In the genomic region with DNA sequence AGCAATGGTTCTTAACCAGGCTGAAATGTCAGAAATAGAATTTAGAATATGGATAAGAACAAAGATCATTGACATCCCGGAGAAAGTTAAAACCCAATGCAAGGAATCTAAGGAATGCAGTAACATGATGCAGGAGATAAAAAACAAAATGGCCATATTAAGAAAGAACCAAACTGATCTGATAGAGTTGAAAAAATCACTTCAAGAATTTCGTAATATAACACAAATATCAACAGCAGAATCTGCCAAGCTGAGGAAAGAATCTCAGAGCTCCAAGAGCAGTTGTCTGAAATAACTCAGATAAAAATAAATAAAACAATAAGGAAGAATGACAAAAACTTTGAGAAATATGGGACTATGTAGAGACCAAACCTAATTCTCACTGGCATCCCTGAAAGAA, we compare ENCODE assay signal across 30 cellular contexts. TPM values are rescaled to one million over a fixed set of nuclear protein-coding genes. Genes with fewer than 3 reads are reported as not detected.
"Had no signal": no experiment of that assay in that cellular context is flagged by ENCODE, and none has a peak within 500 bp of the region (broad histone marks: within the 10 kb centered on the region; RNA-seq: fewer than 3 reads in every experiment).

No MANE protein-coding gene starts in this region.

- H3K36me3 Mint-ChIP-seq: naive B cell; stimulated activated memory B cell treated with anti-CD40 and anti-IgM and Interleukin-4, amounts not matched to agents 10 μg/mL and 1 μg/mL and 100 μg/mL, for 72 hours had no signal

- ATAC-seq: heart left ventricle; psoas muscle; sciatic nerve; stimulated activated memory B cell treated with anti-CD40 and anti-IgM and Interleukin-4, amounts not matched to agents 10 μg/mL and 1 μg/mL and 100 μg/mL, for 72 hours had no signal

- H3K27ac Mint-ChIP-seq: naive B cell; nephron; stimulated activated memory B cell treated with anti-CD40 and anti-IgM and Interleukin-4, amounts not matched to agents 10 μg/mL and 1 μg/mL and 100 μg/mL, for 72 hours; stimulated activated naive CD8-positive, alpha-beta T cell treated with anti-CD3 and anti-CD28 coated beads, Interleukin-15, Interleukin-2, amounts not matched to agents 100 ng/mL and 50 ng/mL, for 24 hours had no signal

- H3K27me3 ChIP-seq: colonic mucosa, heart left ventricle, spleen, transverse colon had no signal

- DNase-seq: colonic mucosa; dermis blood vessel endothelial cell; foreskin melanocyte; heart left ventricle; hippocampal formation; kidney glomerular epithelial cell; mesendoderm; naive B cell; occipital lobe; psoas muscle; retina; spleen; stimulated activated CD4-positive, alpha-beta T cell treated with anti-CD3 and anti-CD28 coated beads, Interleukin-15, amount 100 ng/mL, for 24 hours; stimulated activated CD4-positive, alpha-beta T cell treated with anti-CD3 and anti-CD28 coated beads, Interleukin-1b, Interleukin-23, amount 100 ng/mL, for 48 hours; stimulated activated CD4-positive, alpha-beta T cell treated with anti-CD3 and anti-CD28 coated beads, Interleukin-4, amount 100 ng/mL, for 24 hours; transverse colon had no signal

- H3K27ac ChIP-seq: colonic mucosa, heart left ventricle, psoas muscle, spleen, thoracic aorta, transverse colon had no signal

- FAIRE-seq: islet of Langerhans had no signal

- H3K27me3 Mint-ChIP-seq: stimulated activated memory B cell treated with anti-CD40 and anti-IgM and Interleukin-4, amounts not matched to agents 10 μg/mL and 1 μg/mL and 100 μg/mL, for 72 hours; stimulated activated naive CD8-positive, alpha-beta T cell treated with anti-CD3 and anti-CD28 coated beads, Interleukin-15, Interleukin-2, amounts not matched to agents 100 ng/mL and 50 ng/mL, for 24 hours had no signal

- H3K4me1 ChIP-seq: colonic mucosa, heart left ventricle, psoas muscle, spleen, transverse colon had no signal

- H3K4me3 Mint-ChIP-seq: nephron; stimulated activated memory B cell treated with anti-CD40 and anti-IgM and Interleukin-4, amounts not matched to agents 10 μg/mL and 1 μg/mL and 100 μg/mL, for 72 hours; stimulated activated naive CD8-positive, alpha-beta T cell treated with anti-CD3 and anti-CD28 coated beads, Interleukin-15, Interleukin-2, amounts not matched to agents 100 ng/mL and 50 ng/mL, for 24 hours had no signal

- H3K9me3 ChIP-seq: colonic mucosa, psoas muscle, thoracic aorta, transverse colon had no signal

- H3K4me1 Mint-ChIP-seq: naive B cell; nephron; stimulated activated memory B cell treated with anti-CD40 and anti-IgM and Interleukin-4, amounts not matched to agents 10 μg/mL and 1 μg/mL and 100 μg/mL, for 72 hours had no signal

- H3K36me3 ChIP-seq: colonic mucosa, heart left ventricle, spleen, thoracic aorta, transverse colon had no signal

- H3K4me3 ChIP-seq: colonic mucosa, heart left ventricle, psoas muscle, spleen, thoracic aorta, transverse colon had no signal

RNA-seq across cellular contexts. Expression of a gene that starts 37.8 kb away (rescaled TPM):
- total RNA-seq: colonic mucosa, dermis blood vessel endothelial cell, fibroblast of lung, glomerular endothelial cell, heart left ventricle, liver, lung microvascular endothelial cell, psoas muscle, sciatic nerve, skeletal muscle tissue, spleen, subcutaneous adipose tissue, thoracic aorta, transverse colon, ureter had no signal
- polyA plus RNA-seq: esophagus, heart left ventricle, liver, psoas muscle had no signal
